Comparison of ENCODE assay signal across 8 cellular contexts in genomic region chr19:32580353-32580900, GRCh38. TPM values are rescaled to one million over a fixed set of nuclear protein-coding genes. Genes with fewer than 3 reads are reported as not detected.
DNase-seq lines count a peak whose midpoint lies in the region; ATAC-seq and TF ChIP-seq lines count a peak whose summit lies in the region.

No MANE protein-coding gene starts in this region.

- no peaks in the 10 kb centered on the region; the same call in 1 of the 2 replicates for H3K4me1 ChIP-seq in BE2C
- no peaks in the 10 kb centered on the region for H3K4me1 ChIP-seq in breast epithelium
- H3K4me1 ChIP-seq in mononuclear cell (ENCODE audit: insufficient read depth, low read length) = peaks cover 19% of the 10 kb centered on the region

- no peak for TF ChIP-seq CTCF in BE2C (IDR thresholded peaks at IDR 0.05; ENCODE audit: low read depth, low read length)
- no peak for TF ChIP-seq CTCF in breast epithelium (IDR thresholded peaks at IDR 0.05)

- H3K36me3 ChIP-seq in BE2C = peaks cover 27% of the 10 kb centered on the region
- H3K36me3 ChIP-seq in breast epithelium = no peaks in the 10 kb centered on the region

- TF ChIP-seq POLR2A in breast epithelium (IDR thresholded peaks at IDR 0.05) = no peak

- peak; percentile 28 for ATAC-seq in GM19463 (IDR thresholded peaks at IDR 0.05; ENCODE audit: unreplicated experiment)
- ATAC-seq in HG03575 (IDR thresholded peaks at IDR 0.05; ENCODE audit: extremely low read depth, insufficient number of reproducible peaks, low FRiP score, unreplicated experiment) = peak; percentile 21
- ATAC-seq in HG02840 (IDR thresholded peaks at IDR 0.05; ENCODE audit: low FRiP score, unreplicated experiment) = no peak

- H3K27me3 ChIP-seq in BE2C (no peaks in the 10 kb centered on the region), breast epithelium (no peaks in the 10 kb centered on the region), mononuclear cell (ENCODE audit: insufficient read depth, low read length) (no peaks in the 10 kb centered on the region)

- H3K9me3 ChIP-seq in BE2C = no peaks in the 10 kb centered on the region; the same call in 1 of the 2 replicates
- H3K9me3 ChIP-seq in breast epithelium = no peaks in the 10 kb centered on the region
- H3K9me3 ChIP-seq in mononuclear cell (ENCODE audit: low read depth, low read length) = no peaks in the 10 kb centered on the region

- intact Hi-C loops in breast epithelium (cut with DNase I; ENCODE audit: low total_unique reads) = no loop called here

- peak overlapping the region; percentile 92 for H3K4me3 ChIP-seq in BE2C (ENCODE audit: low read depth, low read length)
- peak overlapping the region; percentile 80 to 92 (median 86) for H3K4me3 ChIP-seq in breast epithelium
- H3K4me3 ChIP-seq in mononuclear cell (ENCODE audit: low read length) = peak overlapping the region; percentile 71

- DNase-seq in BE2C = no peak
- DNase-seq in breast epithelium (ENCODE audit: low spot score in 2 of 2) = no peak
- DNase-seq in NCI-H187 treated with DMSO at 0.1 percent for 48 hours (lab: John Stamatoyannopoulos, UW) = no peak
- DNase-seq in NCI-H345 (lab: John Stamatoyannopoulos, UW) = no peak

- peak overlapping the region; percentile 38 to 86 for H3K27ac ChIP-seq in breast epithelium

RNA-seq across cellular contexts. Expression of gene PDCD5, which starts 0.6 kb away (rescaled TPM):
- polyA plus RNA-seq in BE2C (2012; ENCODE audit: insufficient read depth, insufficient read length, low read depth) = 357 TPM
- 10 to 100 TPM; 82.8 to 93.7 (median 89.3) TPM for total RNA-seq in breast epithelium
- 22.9 TPM for total RNA-seq in mononuclear cell
